In the genomic region with DNA sequence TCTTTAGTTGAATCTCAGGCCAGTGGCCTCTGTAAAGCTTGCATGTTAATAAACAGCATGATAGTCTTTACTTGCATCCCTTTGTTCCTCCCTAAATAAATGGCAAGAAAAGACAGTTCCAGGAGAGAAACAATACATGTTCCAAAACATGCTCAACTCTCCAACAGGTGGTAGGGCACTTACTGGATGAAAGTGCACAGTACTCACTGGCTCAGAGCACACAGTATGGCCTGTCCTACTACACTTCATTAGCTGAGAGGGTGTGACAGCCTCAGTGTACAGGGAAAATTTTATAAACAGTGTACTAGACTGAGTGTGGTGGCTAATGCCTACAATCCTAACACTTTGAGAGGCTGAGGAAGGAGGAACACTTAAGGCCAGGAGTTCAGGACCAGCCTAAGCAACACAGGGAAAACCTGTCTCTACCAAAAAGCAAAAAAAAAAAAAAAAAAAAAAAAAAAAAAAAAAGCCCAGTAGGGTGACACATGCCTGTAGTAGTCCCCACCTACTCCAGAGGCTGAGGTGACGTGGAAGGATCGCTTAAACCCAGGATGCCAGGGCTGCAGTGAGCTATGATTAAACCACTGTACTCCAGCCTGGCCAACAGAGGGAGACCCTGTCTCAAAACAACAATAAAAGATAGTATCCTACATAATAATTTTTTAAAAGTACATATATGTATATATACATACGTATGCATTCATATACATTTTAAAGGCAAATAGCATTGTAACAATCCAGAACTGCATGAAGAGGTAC, we compare ENCODE assay signal across 13 cellular contexts. TPM values are rescaled to one million over a fixed set of nuclear protein-coding genes. Genes with fewer than 3 reads are reported as not detected.
A peak's percentile ranks its signal among the peaks of the same experiment; 100 is the strongest.
DNase-seq lines count a peak whose midpoint lies in the region; ATAC-seq, FAIRE-seq and TF ChIP-seq lines count a peak whose summit lies in the region.
"Had no signal": no experiment of that assay in that cellular context is flagged by ENCODE, and none has a peak within 500 bp of the region (broad histone marks: within the 10 kb centered on the region; RNA-seq: fewer than 3 reads in every experiment).

No MANE protein-coding gene starts in this region.

- H3K27ac Mint-ChIP-seq in WTC11 = peak overlapping the region; percentile 78; the same call in 1 of the 2 replicates

- POLR2A ChIA-PET in WTC11 (lab: Charles Lee) = no interaction called here

- H3K36me3 Mint-ChIP-seq in WTC11 = 0 out of 2 replicates have a peak, but pooled peaks cover 2% of the 10 kb centered on the region

- no peak overlapping the region for H3K4me3 ChIP-seq in epithelial cell of proximal tubule (ENCODE audit: low read depth, low read length)

- H3K4me3 Mint-ChIP-seq in WTC11 = no peak overlapping the region

- H3K27me3 Mint-ChIP-seq in WTC11 (ENCODE audit: low read depth) = no peaks in the 10 kb centered on the region

- no peaks in the 10 kb centered on the region for H3K9me3 Mint-ChIP-seq in WTC11

- FAIRE-seq in GM19239 (lab: Jason Lieb, UNC) = no peak
- FAIRE-seq: small intestine had no signal

- CTCF ChIA-PET in WTC11 (lab: Charles Lee) = interaction anchor here (0.7 to 1.1 kb wide), 5 partner anchors 55 to 161 kb away, joined by 3 to 6 read pairs (median 4); no protein-coding TSS in a partner anchor

- TF ChIP-seq CTCF in WTC11 (IDR thresholded peaks at IDR 0.05) (no peak), epithelial cell of proximal tubule (conservative IDR thresholded peaks at IDR 0.05; ENCODE audit: low read depth, low read length) (peak; percentile 2)

- ATAC-seq in WTC11 (peak; percentile 68), HG03159 (IDR thresholded peaks at IDR 0.05; ENCODE audit: unreplicated experiment) (no peak), HG02840 (IDR thresholded peaks at IDR 0.05; ENCODE audit: low FRiP score, unreplicated experiment) (no peak)

- H3K4me1 Mint-ChIP-seq in WTC11 = peaks cover 23% of the 10 kb centered on the region

- DNase-seq in stimulated activated naive CD4-positive, alpha-beta T cell treated with Interleukin-2 at 50 U/mL for 16 hours (lab: John Stamatoyannopoulos, UW) = peak; percentile 22
- DNase-seq in stimulated activated naive CD4-positive, alpha-beta T cell (lab: John Stamatoyannopoulos, UW) = no peak
- no peak for DNase-seq in WTC11 (ENCODE audit: low spot score)
- no peak for DNase-seq in epithelial cell of proximal tubule (ENCODE audit: low read depth)
- DNase-seq in GM19239 (ENCODE audit: insufficient read length, low spot score) = no peak
- DNase-seq in occipital lobe (lab: John Stamatoyannopoulos, UW) = no peak
- DNase-seq: activated gamma-delta T cell, Caco-2, HCEC 1CT, NCI-H345, small intestine had no signal

TF ChIP-seq in WTC11, 78 proteins besides CTCF, POLR2A, EP300 and RAD21:
- TF ChIP-seq NFE2L1 (CRISPR knock-in tag; IDR thresholded peaks at IDR 0.05) (no peak), CBFB (CRISPR knock-in tag; IDR thresholded peaks at IDR 0.05; ENCODE audit: low read depth) (no peak), TEAD4 (CRISPR knock-in tag; IDR thresholded peaks at IDR 0.05) (no peak), CREM (CRISPR knock-in tag; IDR thresholded peaks at IDR 0.05) (no peak), FOXP1 (CRISPR knock-in tag; IDR thresholded peaks at IDR 0.05; ENCODE audit: borderline replicate concordance) (no peak), ZNF396 (CRISPR knock-in tag; IDR thresholded peaks at IDR 0.05; ENCODE audit: borderline replicate concordance) (no peak), ESRRA (CRISPR knock-in tag; IDR thresholded peaks at IDR 0.05; ENCODE audit: borderline replicate concordance) (no peak)
- TF ChIP-seq, protein P1, sequence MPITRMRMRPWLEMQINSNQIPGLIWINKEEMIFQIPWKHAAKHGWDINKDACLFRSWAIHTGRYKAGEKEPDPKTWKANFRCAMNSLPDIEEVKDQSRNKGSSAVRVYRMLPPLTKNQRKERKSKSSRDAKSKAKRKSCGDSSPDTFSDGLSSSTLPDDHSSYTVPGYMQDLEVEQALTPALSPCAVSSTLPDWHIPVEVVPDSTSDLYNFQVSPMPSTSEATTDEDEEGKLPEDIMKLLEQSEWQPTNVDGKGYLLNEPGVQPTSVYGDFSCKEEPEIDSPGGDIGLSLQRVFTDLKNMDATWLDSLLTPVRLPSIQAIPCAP (CRISPR knock-in tag; IDR thresholded peaks at IDR 0.05) = no peak
- TF ChIP-seq, protein P2, sequence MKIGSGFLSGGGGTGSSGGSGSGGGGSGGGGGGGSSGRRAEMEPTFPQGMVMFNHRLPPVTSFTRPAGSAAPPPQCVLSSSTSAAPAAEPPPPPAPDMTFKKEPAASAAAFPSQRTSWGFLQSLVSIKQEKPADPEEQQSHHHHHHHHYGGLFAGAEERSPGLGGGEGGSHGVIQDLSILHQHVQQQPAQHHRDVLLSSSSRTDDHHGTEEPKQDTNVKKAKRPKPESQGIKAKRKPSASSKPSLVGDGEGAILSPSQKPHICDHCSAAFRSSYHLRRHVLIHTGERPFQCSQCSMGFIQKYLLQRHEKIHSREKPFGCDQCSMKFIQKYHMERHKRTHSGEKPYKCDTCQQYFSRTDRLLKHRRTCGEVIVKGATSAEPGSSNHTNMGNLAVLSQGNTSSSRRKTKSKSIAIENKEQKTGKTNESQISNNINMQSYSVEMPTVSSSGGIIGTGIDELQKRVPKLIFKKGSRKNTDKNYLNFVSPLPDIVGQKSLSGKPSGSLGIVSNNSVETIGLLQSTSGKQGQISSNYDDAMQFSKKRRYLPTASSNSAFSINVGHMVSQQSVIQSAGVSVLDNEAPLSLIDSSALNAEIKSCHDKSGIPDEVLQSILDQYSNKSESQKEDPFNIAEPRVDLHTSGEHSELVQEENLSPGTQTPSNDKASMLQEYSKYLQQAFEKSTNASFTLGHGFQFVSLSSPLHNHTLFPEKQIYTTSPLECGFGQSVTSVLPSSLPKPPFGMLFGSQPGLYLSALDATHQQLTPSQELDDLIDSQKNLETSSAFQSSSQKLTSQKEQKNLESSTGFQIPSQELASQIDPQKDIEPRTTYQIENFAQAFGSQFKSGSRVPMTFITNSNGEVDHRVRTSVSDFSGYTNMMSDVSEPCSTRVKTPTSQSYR (CRISPR knock-in tag; IDR thresholded peaks at IDR 0.05) = no peak
- TF ChIP-seq, protein P3, sequence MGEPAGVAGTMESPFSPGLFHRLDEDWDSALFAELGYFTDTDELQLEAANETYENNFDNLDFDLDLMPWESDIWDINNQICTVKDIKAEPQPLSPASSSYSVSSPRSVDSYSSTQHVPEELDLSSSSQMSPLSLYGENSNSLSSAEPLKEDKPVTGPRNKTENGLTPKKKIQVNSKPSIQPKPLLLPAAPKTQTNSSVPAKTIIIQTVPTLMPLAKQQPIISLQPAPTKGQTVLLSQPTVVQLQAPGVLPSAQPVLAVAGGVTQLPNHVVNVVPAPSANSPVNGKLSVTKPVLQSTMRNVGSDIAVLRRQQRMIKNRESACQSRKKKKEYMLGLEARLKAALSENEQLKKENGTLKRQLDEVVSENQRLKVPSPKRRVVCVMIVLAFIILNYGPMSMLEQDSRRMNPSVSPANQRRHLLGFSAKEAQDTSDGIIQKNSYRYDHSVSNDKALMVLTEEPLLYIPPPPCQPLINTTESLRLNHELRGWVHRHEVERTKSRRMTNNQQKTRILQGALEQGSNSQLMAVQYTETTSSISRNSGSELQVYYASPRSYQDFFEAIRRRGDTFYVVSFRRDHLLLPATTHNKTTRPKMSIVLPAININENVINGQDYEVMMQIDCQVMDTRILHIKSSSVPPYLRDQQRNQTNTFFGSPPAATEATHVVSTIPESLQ (CRISPR knock-in tag; IDR thresholded peaks at IDR 0.05) = no peak
- TF ChIP-seq, protein P4, sequence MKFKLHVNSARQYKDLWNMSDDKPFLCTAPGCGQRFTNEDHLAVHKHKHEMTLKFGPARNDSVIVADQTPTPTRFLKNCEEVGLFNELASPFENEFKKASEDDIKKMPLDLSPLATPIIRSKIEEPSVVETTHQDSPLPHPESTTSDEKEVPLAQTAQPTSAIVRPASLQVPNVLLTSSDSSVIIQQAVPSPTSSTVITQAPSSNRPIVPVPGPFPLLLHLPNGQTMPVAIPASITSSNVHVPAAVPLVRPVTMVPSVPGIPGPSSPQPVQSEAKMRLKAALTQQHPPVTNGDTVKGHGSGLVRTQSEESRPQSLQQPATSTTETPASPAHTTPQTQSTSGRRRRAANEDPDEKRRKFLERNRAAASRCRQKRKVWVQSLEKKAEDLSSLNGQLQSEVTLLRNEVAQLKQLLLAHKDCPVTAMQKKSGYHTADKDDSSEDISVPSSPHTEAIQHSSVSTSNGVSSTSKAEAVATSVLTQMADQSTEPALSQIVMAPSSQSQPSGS (CRISPR knock-in tag; IDR thresholded peaks at IDR 0.05; ENCODE audit: borderline replicate concordance, low read depth) = no peak
- TF ChIP-seq, protein P5, sequence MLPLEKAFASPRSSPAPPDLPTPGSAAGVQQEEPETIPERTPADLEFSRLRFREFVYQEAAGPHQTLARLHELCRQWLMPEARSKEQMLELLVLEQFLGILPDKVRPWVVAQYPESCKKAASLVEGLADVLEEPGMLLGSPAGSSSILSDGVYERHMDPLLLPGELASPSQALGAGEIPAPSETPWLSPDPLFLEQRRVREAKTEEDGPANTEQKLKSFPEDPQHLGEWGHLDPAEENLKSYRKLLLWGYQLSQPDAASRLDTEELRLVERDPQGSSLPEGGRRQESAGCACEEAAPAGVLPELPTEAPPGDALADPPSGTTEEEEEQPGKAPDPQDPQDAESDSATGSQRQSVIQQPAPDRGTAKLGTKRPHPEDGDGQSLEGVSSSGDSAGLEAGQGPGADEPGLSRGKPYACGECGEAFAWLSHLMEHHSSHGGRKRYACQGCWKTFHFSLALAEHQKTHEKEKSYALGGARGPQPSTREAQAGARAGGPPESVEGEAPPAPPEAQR (CRISPR knock-in tag; IDR thresholded peaks at IDR 0.05) = no peak
- TF ChIP-seq, protein P6, sequence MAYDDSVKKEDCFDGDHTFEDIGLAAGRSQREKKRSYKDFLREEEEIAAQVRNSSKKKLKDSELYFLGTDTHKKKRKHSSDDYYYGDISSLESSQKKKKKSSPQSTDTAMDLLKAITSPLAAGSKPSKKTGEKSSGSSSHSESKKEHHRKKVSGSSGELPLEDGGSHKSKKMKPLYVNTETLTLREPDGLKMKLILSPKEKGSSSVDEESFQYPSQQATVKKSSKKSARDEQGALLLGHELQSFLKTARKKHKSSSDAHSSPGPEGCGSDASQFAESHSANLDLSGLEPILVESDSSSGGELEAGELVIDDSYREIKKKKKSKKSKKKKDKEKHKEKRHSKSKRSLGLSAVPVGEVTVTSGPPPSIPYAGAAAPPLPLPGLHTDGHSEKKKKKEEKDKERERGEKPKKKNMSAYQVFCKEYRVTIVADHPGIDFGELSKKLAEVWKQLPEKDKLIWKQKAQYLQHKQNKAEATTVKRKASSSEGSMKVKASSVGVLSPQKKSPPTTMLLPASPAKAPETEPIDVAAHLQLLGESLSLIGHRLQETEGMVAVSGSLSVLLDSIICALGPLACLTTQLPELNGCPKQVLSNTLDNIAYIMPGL (CRISPR knock-in tag; IDR thresholded peaks at IDR 0.05) = no peak

RNA-seq across cellular contexts. Expression of a gene that starts 51.9 kb away (rescaled TPM):
- total RNA-seq in WTC11 (2021) = 28.4 to 33.9 TPM (median 28.7 TPM) in 3 replicates
- total RNA-seq in epithelial cell of proximal tubule = 10.2 and 11.7 TPM in 2 replicates
- 32.1 TPM for total RNA-seq in occipital lobe
